9 cellular contexts compared by ENCODE assay signal in the genomic region with DNA sequence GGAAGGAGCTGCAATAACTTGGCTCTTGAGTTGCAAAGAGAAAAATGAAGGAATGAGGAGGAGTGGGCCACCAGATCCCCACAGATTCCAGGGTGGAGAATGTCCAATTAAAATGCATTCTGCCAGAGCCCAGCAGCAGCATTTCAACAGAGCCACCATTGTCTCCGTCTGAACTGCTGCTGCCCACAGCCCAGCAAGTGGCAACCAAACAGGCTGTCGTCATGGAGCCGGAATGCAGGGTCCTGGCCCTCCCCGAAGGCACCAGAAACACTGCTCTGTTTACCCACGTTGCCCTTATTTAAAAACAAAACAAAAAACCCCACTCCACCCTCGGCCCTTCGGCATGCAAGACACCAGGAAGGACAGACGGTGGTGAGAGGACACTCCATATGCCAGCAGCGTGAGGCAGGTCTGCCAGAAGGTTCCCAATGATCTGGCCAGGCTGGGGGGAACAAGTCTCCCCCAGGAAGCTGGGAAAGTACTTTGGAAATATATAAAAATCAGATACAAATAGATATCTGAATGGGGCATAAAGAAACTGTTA. TPM values are rescaled to one million over a fixed set of nuclear protein-coding genes. Genes with fewer than 3 reads are reported as not detected.
DNase-seq lines count a peak whose midpoint lies in the region; ATAC-seq and TF ChIP-seq lines count a peak whose summit lies in the region.
"Had no signal": no experiment of that assay in that cellular context is flagged by ENCODE, and none has a peak within 500 bp of the region (broad histone marks: within the 10 kb centered on the region; RNA-seq: fewer than 3 reads in every experiment).

No MANE protein-coding gene starts in this region.

- no peaks in the 10 kb centered on the region for H3K27me3 Mint-ChIP-seq in activated CD4-positive, alpha-beta T cell treated with anti-CD3 and anti-CD28 coated beads for 36 hours

- H3K4me3 Mint-ChIP-seq in activated CD4-positive, alpha-beta T cell treated with anti-CD3 and anti-CD28 coated beads for 36 hours: no peak overlapping the region
- H3K4me3 Mint-ChIP-seq: activated naive CD8-positive, alpha-beta T cell treated with anti-CD3 and anti-CD28 coated beads for 36 hours had no signal

- DNase-seq in H4 (ENCODE audit: low spot score): peak; percentile 90
- DNase-seq in right atrium auricular region (ENCODE audit: low spot score): no peak
- peak; percentile 96 for DNase-seq in renal cortical epithelial cell (ENCODE audit: low read depth)
- DNase-seq in activated CD4-positive, alpha-beta T cell treated with anti-CD3 and anti-CD28 coated beads for 36 hours: no peak
- DNase-seq in omental fat pad (ENCODE audit: low spot score): no peak
- DNase-seq in NAMALWA (ENCODE audit: low spot score): no peak
- DNase-seq: activated naive CD8-positive, alpha-beta T cell treated with anti-CD3 and anti-CD28 coated beads for 36 hours had no signal

- no peak for ATAC-seq in activated CD4-positive, alpha-beta T cell treated with anti-CD3 and anti-CD28 coated beads for 36 hours
- ATAC-seq in GM18870 (IDR thresholded peaks at IDR 0.05; ENCODE audit: unreplicated experiment) (no peak), omental fat pad (ENCODE audit: low FRiP score) (no peak)

- CTCF ChIA-PET in activated CD4-positive, alpha-beta T cell treated with anti-CD3 and anti-CD28 coated beads for 36 hours (lab: Charles Lee): no interaction called here

- peaks cover 10% of the 10 kb centered on the region for H3K4me1 Mint-ChIP-seq in activated CD4-positive, alpha-beta T cell treated with anti-CD3 and anti-CD28 coated beads for 36 hours

- no peak overlapping the region for H3K27ac Mint-ChIP-seq in activated CD4-positive, alpha-beta T cell treated with anti-CD3 and anti-CD28 coated beads for 36 hours
- H3K27ac Mint-ChIP-seq: activated naive CD8-positive, alpha-beta T cell treated with anti-CD3 and anti-CD28 coated beads for 36 hours had no signal

- intact Hi-C loops in activated CD4-positive, alpha-beta T cell treated with anti-CD3 and anti-CD28 coated beads for 36 hours (cut with DNase I, micrococcal nuclease): no loop called here

- POLR2A ChIA-PET in activated CD4-positive, alpha-beta T cell treated with anti-CD3 and anti-CD28 coated beads for 36 hours (lab: Charles Lee): no interaction called here

- no peak overlapping the region for H3K4me3 ChIP-seq in right atrium auricular region

- peaks cover 0 to 43% of the 10 kb centered on the region in 2 donors for H3K4me1 ChIP-seq in right atrium auricular region

- H3K27ac ChIP-seq in angular gyrus (ENCODE audit: low read depth, low read length) (peak overlapping the region; percentile 78), right atrium auricular region (peak overlapping the region; percentile 34 to 51)

- H3K36me3 Mint-ChIP-seq in activated CD4-positive, alpha-beta T cell treated with anti-CD3 and anti-CD28 coated beads for 36 hours (ENCODE audit: low read depth): no peaks in the 10 kb centered on the region
- H3K36me3 Mint-ChIP-seq: activated naive CD8-positive, alpha-beta T cell treated with anti-CD3 and anti-CD28 coated beads for 36 hours had no signal

- H3K27me3 ChIP-seq in right atrium auricular region: no peaks in the 10 kb centered on the region

- TF ChIP-seq CTCF in right atrium auricular region (IDR thresholded peaks at IDR 0.05) (no peak), omental fat pad (IDR thresholded peaks at IDR 0.05) (no peak)

- no peaks in the 10 kb centered on the region for H3K9me3 Mint-ChIP-seq in activated CD4-positive, alpha-beta T cell treated with anti-CD3 and anti-CD28 coated beads for 36 hours (ENCODE audit: low read depth)
- H3K9me3 Mint-ChIP-seq: activated naive CD8-positive, alpha-beta T cell treated with anti-CD3 and anti-CD28 coated beads for 36 hours had no signal

- H3K36me3 ChIP-seq in right atrium auricular region: no peaks in the 10 kb centered on the region

- H3K9me3 ChIP-seq in right atrium auricular region: no peaks in the 10 kb centered on the region

RNA-seq across cellular contexts. Expression of gene PLEKHA7, which starts 32.5 kb away (rescaled TPM):
- total RNA-seq in H4 (2014; rRNA removed; shearing (Covaris generic)): 0.75 TPM in 1 of 2 replicates, not detected in the other
- total RNA-seq in right atrium auricular region (10 to 100 TPM; 18.8 to 24.6 TPM), renal cortical epithelial cell (6.4 and 22.2 TPM in 2 replicates), omental fat pad (10 to 100 TPM; 24.1 to 49.3 (median 28.8) TPM)
- total RNA-seq in activated CD4-positive, alpha-beta T cell treated with anti-CD3 and anti-CD28 coated beads for 36 hours: 1 to 10 TPM; 6.4 to 8.4 TPM

Comparison
In these comparisons a context has a peak if more than half of its experiments do, and no peak if none do; other contexts are left out.
1. DNase-seq: peak in H4 (single experiment) and renal cortical epithelial cell (single experiment); none in right atrium auricular region (single experiment), activated CD4-positive, alpha-beta T cell treated with anti-CD3 and anti-CD28 coated beads for 36 hours (single experiment), omental fat pad (single experiment) and NAMALWA (single experiment).